In genomic region chr2:130380096-130380934, GRCh38 we compare ENCODE assay signal across 1 cellular context.
TF ChIP-seq lines count a peak whose summit lies in the region.

No MANE protein-coding gene starts in this region.

TF ChIP-seq in K562, 482 proteins besides CTCF, POLR2A, EP300 and RAD21 (continued from another document and continues in another):
- TF ChIP-seq TFAP4 (CRISPR knock-in tag; IDR thresholded peaks at IDR 0.05; ENCODE audit: borderline replicate concordance) (peak; percentile 38; the same call in 1 of the 2 replicates), ZNF695 (CRISPR knock-in tag; IDR thresholded peaks at IDR 0.05) (no peak), BCOR (IDR thresholded peaks at IDR 0.05) (no peak), CBFA2T2 (conservative IDR thresholded peaks at IDR 0.05) (peak; percentile 57), PTTG1 (tag; IDR thresholded peaks at IDR 0.05; ENCODE audit: low read depth) (no peak), ZNF354B (CRISPR knock-in tag; IDR thresholded peaks at IDR 0.05) (no peak), ZFP1 (CRISPR knock-in tag; IDR thresholded peaks at IDR 0.05) (no peak), CHD2 (IDR thresholded peaks at IDR 0.05; ENCODE audit: low read depth, low read length) (no peak), MIER1 (IDR thresholded peaks at IDR 0.05; ENCODE audit: low read depth) (no peak), CBX8 (IDR thresholded peaks at IDR 0.05; ENCODE audit: borderline replicate concordance, extremely low read depth, low read depth, low read length, poor library complexity, severe bottlenecking) (no peak), MAFG (tag; conservative IDR thresholded peaks at IDR 0.05) (no peak), CREB1 (IDR thresholded peaks at IDR 0.05) (no peak), CREB1 (CRISPR knock-in tag; IDR thresholded peaks at IDR 0.05) (no peak), ZFX (CRISPR knock-in tag; IDR thresholded peaks at IDR 0.05) (no peak), DACH1 (IDR thresholded peaks at IDR 0.05; ENCODE audit: partially characterized antibody) (no peak), ZBTB17 (CRISPR knock-in tag; IDR thresholded peaks at IDR 0.05) (no peak), MAFK (IDR thresholded peaks at IDR 0.05; ENCODE audit: low read length) (no peak), PKNOX1 (IDR thresholded peaks at IDR 0.05) (no peak), PHF8 (IDR thresholded peaks at IDR 0.05; ENCODE audit: borderline replicate concordance, low read length) (no peak), RBM25 (IDR thresholded peaks at IDR 0.05; ENCODE audit: low read depth, low read length, severe bottlenecking) (no peak), NFIC (IDR thresholded peaks at IDR 0.05) (peak; percentile 18; the same call in 1 of the 2 replicates), ADNP (tag; IDR thresholded peaks at IDR 0.05) (no peak), SUPT5H (IDR thresholded peaks at IDR 0.05) (0 out of 2 replicates have a peak, but pooled peaks have one; percentile 19), POLR3G (IDR thresholded peaks at IDR 0.05; ENCODE audit: extremely low read depth, insufficient read length, insufficient replicate concordance) (no peak), ZNF780A (CRISPR knock-in tag; IDR thresholded peaks at IDR 0.05) (no peak), PYGO2 (tag; IDR thresholded peaks at IDR 0.05) (no peak), DIDO1 (tag; IDR thresholded peaks at IDR 0.05; ENCODE audit: low read depth) (no peak), RHOXF2B (CRISPR knock-in tag; conservative IDR thresholded peaks at IDR 0.05) (no peak), ZNF212 (CRISPR knock-in tag; IDR thresholded peaks at IDR 0.05) (no peak), CBFB (CRISPR knock-in tag; IDR thresholded peaks at IDR 0.05) (no peak), ZNF436 (CRISPR knock-in tag; IDR thresholded peaks at IDR 0.05) (no peak), GTF2B (IDR thresholded peaks at IDR 0.05; ENCODE audit: extremely low read depth, insufficient read length) (no peak), ZNF444 (CRISPR knock-in tag; IDR thresholded peaks at IDR 0.05) (no peak), RBBP5 (IDR thresholded peaks at IDR 0.05; ENCODE audit: borderline replicate concordance, insufficient read depth, low read length, poor library complexity, severe bottlenecking) (no peak), HSF4 (CRISPR knock-in tag; IDR thresholded peaks at IDR 0.05; ENCODE audit: borderline replicate concordance) (no peak), ID3 (CRISPR knock-in tag; IDR thresholded peaks at IDR 0.05) (no peak), ID3 (tag; IDR thresholded peaks at IDR 0.05) (peak; percentile 90), RFX1 (IDR thresholded peaks at IDR 0.05) (no peak), FOXA1 (IDR thresholded peaks at IDR 0.05; ENCODE audit: borderline replicate concordance) (no peak), ZNF609 (CRISPR knock-in tag; IDR thresholded peaks at IDR 0.05; ENCODE audit: borderline replicate concordance) (no peak), KAT8 (IDR thresholded peaks at IDR 0.05; ENCODE audit: low read depth) (no peak), DNMT1 (IDR thresholded peaks at IDR 0.05) (no peak), YY1 (IDR thresholded peaks at IDR 0.05; ENCODE audit: borderline replicate concordance in 1 of 3, control insufficient read depth in 1 of 3, extremely low read depth in 1 of 3, insufficient read depth in 3 of 3, insufficient read length in 1 of 3, insufficient replicate concordance in 2 of 3, low read depth in 1 of 3, low read length in 2 of 3) (peak in 2 of 3 experiments; percentile 8 to 35), TAF7 (tag; IDR thresholded peaks at IDR 0.05) (no peak), TAL1 (IDR thresholded peaks at IDR 0.05) (peak; percentile 57), JUNB (CRISPR knock-in tag; conservative IDR thresholded peaks at IDR 0.05) (no peak)
- TF ChIP-seq, protein P1, sequence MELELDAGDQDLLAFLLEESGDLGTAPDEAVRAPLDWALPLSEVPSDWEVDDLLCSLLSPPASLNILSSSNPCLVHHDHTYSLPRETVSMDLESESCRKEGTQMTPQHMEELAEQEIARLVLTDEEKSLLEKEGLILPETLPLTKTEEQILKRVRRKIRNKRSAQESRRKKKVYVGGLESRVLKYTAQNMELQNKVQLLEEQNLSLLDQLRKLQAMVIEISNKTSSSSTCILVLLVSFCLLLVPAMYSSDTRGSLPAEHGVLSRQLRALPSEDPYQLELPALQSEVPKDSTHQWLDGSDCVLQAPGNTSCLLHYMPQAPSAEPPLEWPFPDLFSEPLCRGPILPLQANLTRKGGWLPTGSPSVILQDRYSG (tag; conservative IDR thresholded peaks at IDR 0.05; ENCODE audit: low read depth): no peak
- TF ChIP-seq, protein P2, sequence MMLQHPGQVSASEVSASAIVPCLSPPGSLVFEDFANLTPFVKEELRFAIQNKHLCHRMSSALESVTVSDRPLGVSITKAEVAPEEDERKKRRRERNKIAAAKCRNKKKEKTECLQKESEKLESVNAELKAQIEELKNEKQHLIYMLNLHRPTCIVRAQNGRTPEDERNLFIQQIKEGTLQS (IDR thresholded peaks at IDR 0.05): no peak
- TF ChIP-seq, protein P2 (CRISPR knock-in tag; conservative IDR thresholded peaks at IDR 0.05): no peak
- TF ChIP-seq, protein P3, sequence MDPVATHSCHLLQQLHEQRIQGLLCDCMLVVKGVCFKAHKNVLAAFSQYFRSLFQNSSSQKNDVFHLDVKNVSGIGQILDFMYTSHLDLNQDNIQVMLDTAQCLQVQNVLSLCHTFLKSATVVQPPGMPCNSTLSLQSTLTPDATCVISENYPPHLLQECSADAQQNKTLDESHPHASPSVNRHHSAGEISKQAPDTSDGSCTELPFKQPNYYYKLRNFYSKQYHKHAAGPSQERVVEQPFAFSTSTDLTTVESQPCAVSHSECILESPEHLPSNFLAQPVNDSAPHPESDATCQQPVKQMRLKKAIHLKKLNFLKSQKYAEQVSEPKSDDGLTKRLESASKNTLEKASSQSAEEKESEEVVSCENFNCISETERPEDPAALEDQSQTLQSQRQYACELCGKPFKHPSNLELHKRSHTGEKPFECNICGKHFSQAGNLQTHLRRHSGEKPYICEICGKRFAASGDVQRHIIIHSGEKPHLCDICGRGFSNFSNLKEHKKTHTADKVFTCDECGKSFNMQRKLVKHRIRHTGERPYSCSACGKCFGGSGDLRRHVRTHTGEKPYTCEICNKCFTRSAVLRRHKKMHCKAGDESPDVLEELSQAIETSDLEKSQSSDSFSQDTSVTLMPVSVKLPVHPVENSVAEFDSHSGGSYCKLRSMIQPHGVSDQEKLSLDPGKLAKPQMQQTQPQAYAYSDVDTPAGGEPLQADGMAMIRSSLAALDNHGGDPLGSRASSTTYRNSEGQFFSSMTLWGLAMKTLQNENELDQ (CRISPR knock-in tag; IDR thresholded peaks at IDR 0.05; ENCODE audit: borderline replicate concordance): no peak
- TF ChIP-seq, protein P4, sequence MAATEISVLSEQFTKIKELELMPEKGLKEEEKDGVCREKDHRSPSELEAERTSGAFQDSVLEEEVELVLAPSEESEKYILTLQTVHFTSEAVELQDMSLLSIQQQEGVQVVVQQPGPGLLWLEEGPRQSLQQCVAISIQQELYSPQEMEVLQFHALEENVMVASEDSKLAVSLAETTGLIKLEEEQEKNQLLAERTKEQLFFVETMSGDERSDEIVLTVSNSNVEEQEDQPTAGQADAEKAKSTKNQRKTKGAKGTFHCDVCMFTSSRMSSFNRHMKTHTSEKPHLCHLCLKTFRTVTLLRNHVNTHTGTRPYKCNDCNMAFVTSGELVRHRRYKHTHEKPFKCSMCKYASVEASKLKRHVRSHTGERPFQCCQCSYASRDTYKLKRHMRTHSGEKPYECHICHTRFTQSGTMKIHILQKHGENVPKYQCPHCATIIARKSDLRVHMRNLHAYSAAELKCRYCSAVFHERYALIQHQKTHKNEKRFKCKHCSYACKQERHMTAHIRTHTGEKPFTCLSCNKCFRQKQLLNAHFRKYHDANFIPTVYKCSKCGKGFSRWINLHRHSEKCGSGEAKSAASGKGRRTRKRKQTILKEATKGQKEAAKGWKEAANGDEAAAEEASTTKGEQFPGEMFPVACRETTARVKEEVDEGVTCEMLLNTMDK (IDR thresholded peaks at IDR 0.05; ENCODE audit: borderline replicate concordance, insufficient read depth, low read depth, low read length, poor library complexity, severe bottlenecking): no peak
- TF ChIP-seq, protein P5, sequence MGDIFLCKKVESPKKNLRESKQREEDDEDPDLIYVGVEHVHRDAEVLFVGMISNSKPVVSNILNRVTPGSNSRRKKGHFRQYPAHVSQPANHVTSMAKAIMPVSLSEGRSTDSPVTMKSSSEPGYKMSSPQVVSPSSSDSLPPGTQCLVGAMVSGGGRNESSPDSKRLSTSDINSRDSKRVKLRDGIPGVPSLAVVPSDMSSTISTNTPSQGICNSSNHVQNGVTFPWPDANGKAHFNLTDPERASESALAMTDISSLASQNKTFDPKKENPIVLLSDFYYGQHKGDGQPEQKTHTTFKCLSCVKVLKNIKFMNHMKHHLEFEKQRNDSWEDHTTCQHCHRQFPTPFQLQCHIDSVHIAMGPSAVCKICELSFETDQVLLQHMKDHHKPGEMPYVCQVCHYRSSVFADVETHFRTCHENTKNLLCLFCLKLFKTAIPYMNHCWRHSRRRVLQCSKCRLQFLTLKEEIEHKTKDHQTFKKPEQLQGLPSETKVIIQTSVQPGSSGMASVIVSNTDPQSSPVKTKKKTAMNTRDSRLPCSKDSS (IDR thresholded peaks at IDR 0.05; ENCODE audit: low read depth, partially characterized antibody): no peak
- TF ChIP-seq, protein P6, sequence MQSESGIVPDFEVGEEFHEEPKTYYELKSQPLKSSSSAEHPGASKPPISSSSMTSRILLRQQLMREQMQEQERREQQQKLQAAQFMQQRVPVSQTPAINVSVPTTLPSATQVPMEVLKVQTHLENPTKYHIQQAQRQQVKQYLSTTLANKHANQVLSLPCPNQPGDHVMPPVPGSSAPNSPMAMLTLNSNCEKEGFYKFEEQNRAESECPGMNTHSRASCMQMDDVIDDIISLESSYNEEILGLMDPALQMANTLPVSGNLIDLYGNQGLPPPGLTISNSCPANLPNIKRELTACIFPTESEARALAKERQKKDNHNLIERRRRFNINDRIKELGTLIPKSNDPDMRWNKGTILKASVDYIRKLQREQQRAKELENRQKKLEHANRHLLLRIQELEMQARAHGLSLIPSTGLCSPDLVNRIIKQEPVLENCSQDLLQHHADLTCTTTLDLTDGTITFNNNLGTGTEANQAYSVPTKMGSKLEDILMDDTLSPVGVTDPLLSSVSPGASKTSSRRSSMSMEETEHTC (IDR thresholded peaks at IDR 0.05): no peak
- TF ChIP-seq, protein P7, sequence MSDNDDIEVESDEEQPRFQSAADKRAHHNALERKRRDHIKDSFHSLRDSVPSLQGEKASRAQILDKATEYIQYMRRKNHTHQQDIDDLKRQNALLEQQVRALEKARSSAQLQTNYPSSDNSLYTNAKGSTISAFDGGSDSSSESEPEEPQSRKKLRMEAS (CRISPR knock-in tag; IDR thresholded peaks at IDR 0.05): peak; percentile 63
